Comparison of ENCODE assay signal across 8 cellular contexts in genomic region chr3:33636125-33636855, GRCh38.
A peak's percentile ranks its signal among the peaks of the same experiment; 100 is the strongest.
DNase-seq lines count a peak whose midpoint lies in the region; ATAC-seq and TF ChIP-seq lines count a peak whose summit lies in the region.

No MANE protein-coding gene starts in this region.

- POLR2A ChIA-PET in CD8-positive, alpha-beta T cell (lab: Charles Lee): no interaction called here
- POLR2A ChIA-PET in HEK293 (lab: Yijun Ruan, JAX): no interaction called here

- H3K4me1 Mint-ChIP-seq in CD8-positive, alpha-beta T cell (ENCODE audit: low read depth): peaks cover 2% of the 10 kb centered on the region

- no peak overlapping the region for H3K27ac ChIP-seq in CD8-positive, alpha-beta T cell (ENCODE audit: low read depth, low read length)
- no peak overlapping the region for H3K27ac ChIP-seq in HEK293 (ENCODE audit: extremely low read depth, low read depth, low read length)

- peak; percentile 63 for TF ChIP-seq CTCF in CD8-positive, alpha-beta T cell (IDR thresholded peaks at IDR 0.05)
- TF ChIP-seq CTCF in HEK293 (tag by site-specific recombination; IDR thresholded peaks at IDR 0.05): no peak
- TF ChIP-seq CTCF in mucosa of descending colon (IDR thresholded peaks at IDR 0.05): peak; percentile 39

- no peak overlapping the region for H3K9ac ChIP-seq in NT2/D1 (ENCODE audit: insufficient read length, low read depth)

- H3K9me3 ChIP-seq in CD8-positive, alpha-beta T cell (ENCODE audit: low read length): no peaks in the 10 kb centered on the region
- H3K9me3 ChIP-seq in HEK293 (ENCODE audit: control insufficient read depth, insufficient read depth, low read depth, low read length): no peaks in the 10 kb centered on the region
- H3K9me3 ChIP-seq in NT2/D1 (ENCODE audit: insufficient read depth, low read length): no peaks in the 10 kb centered on the region
- H3K9me3 ChIP-seq in mucosa of descending colon: no peaks in the 10 kb centered on the region

- no peak overlapping the region for H3K4me3 Mint-ChIP-seq in CD8-positive, alpha-beta T cell

- H3K36me3 Mint-ChIP-seq in CD8-positive, alpha-beta T cell: peaks cover 29% of the 10 kb centered on the region

- no peak overlapping the region for H3K27ac Mint-ChIP-seq in CD8-positive, alpha-beta T cell

- H3K27me3 ChIP-seq in CD8-positive, alpha-beta T cell (ENCODE audit: insufficient read depth, low read length): no peaks in the 10 kb centered on the region
- H3K27me3 ChIP-seq in NT2/D1 (ENCODE audit: insufficient read depth, insufficient read length): no peaks in the 10 kb centered on the region

- intact Hi-C loops in CD8-positive, alpha-beta T cell (cut with DNase I, micrococcal nuclease): loop anchor here (1.0 kb wide), 3 partner anchors 80 to 151 kb away; no protein-coding TSS in a partner anchor
- intact Hi-C loops in mucosa of descending colon (cut with DNase I, micrococcal nuclease): loop anchor here (5.0 to 10.0 kb wide), 3 partner anchors 81 to 151 kb away; partner anchors contain the start of gene CLASP2 (in 1 of the 2)

- no peak for DNase-seq in CD8-positive, alpha-beta T cell
- DNase-seq in NT2/D1 (ENCODE audit: low read depth, low spot score) (peak; percentile 47), dedifferentiated amniotic fluid mesenchymal stem cell (ENCODE audit: extremely low spot score) (peak; percentile 81), mucosa of descending colon (peak in 1 of 3 donors; percentile 22)
- no peak for DNase-seq in activated CD8-positive, alpha-beta memory T cell treated with anti-CD3 and anti-CD28 coated beads for 24 hours

- ATAC-seq in CD8-positive, alpha-beta T cell: peak; percentile 71
- peak; percentile 42 for ATAC-seq in mucosa of descending colon
- no peak for ATAC-seq in HG03460 (IDR thresholded peaks at IDR 0.05; ENCODE audit: unreplicated experiment)
- ATAC-seq in HG02610 (IDR thresholded peaks at IDR 0.05; ENCODE audit: unreplicated experiment): no peak

- H3K36me3 ChIP-seq in CD8-positive, alpha-beta T cell (ENCODE audit: insufficient read depth, low read length): no peaks in the 10 kb centered on the region
- H3K36me3 ChIP-seq in HEK293 (ENCODE audit: control insufficient read depth in 2 of 2, insufficient read depth in 1 of 2, low read length in 2 of 2) (peaks cover 3 to 4% of the 10 kb centered on the region in 2 experiments; a peak in 2 of 3 replicates), NT2/D1 (ENCODE audit: insufficient read depth, insufficient read length, low read length) (peaks cover 15% of the 10 kb centered on the region), mucosa of descending colon (ENCODE audit: low read depth) (no peaks in the 10 kb centered on the region)

- no peaks in the 10 kb centered on the region for H3K4me1 ChIP-seq in CD8-positive, alpha-beta T cell (ENCODE audit: insufficient read depth, low read length)
- no peaks in the 10 kb centered on the region for H3K4me1 ChIP-seq in HEK293 (ENCODE audit: control insufficient read depth, insufficient read depth, low read length)
- no peaks in the 10 kb centered on the region for H3K4me1 ChIP-seq in NT2/D1 (ENCODE audit: insufficient read depth, insufficient read length)
- no peaks in the 10 kb centered on the region for H3K4me1 ChIP-seq in mucosa of descending colon (ENCODE audit: low read depth)

- no peaks in the 10 kb centered on the region for H3K9me3 Mint-ChIP-seq in CD8-positive, alpha-beta T cell

- no peaks in the 10 kb centered on the region for H3K27me3 Mint-ChIP-seq in CD8-positive, alpha-beta T cell (ENCODE audit: low read depth)

- H3K4me3 ChIP-seq in CD8-positive, alpha-beta T cell (ENCODE audit: low read depth, low read length): no peak overlapping the region
- no peak overlapping the region for H3K4me3 ChIP-seq in HEK293 (ENCODE audit: low read depth, low read length)
- H3K4me3 ChIP-seq in NT2/D1 (ENCODE audit: insufficient read length, low read depth): no peak overlapping the region
- H3K4me3 ChIP-seq in mucosa of descending colon: no peak overlapping the region

- CTCF ChIA-PET in CD8-positive, alpha-beta T cell (lab: Charles Lee): interaction anchor here (0.9 to 2.8 kb wide), 10 partner anchors 8 to 177 kb away, joined by 3 to 37 read pairs (median 4); no protein-coding TSS in a partner anchor
- CTCF ChIA-PET in HEK293 (lab: Yijun Ruan, JAX): interaction anchor here (0.6 to 2.1 kb wide), 15 partner anchors 9 to 152 kb away, joined by 3 to 17 read pairs (median 4); no protein-coding TSS in a partner anchor

TF ChIP-seq in HEK293, 187 proteins besides CTCF, POLR2A, EP300 and RAD21:
- no peak for TF ChIP-seq TSHZ1 (tag by site-specific recombination; IDR thresholded peaks at IDR 0.05; ENCODE audit: borderline replicate concordance)
- peak; percentile 90 for TF ChIP-seq SCRT2 (tag by site-specific recombination; IDR thresholded peaks at IDR 0.05)
- peak; percentile 71; the same call in 1 of the 2 replicates for TF ChIP-seq ZNF362 (tag by site-specific recombination; IDR thresholded peaks at IDR 0.05)
- TF ChIP-seq ZNF654 (tag by site-specific recombination; IDR thresholded peaks at IDR 0.05; ENCODE audit: low read depth): peak; percentile 71
- TF ChIP-seq ZNF776 (tag by site-specific recombination; IDR thresholded peaks at IDR 0.05; ENCODE audit: borderline replicate concordance): no peak
- TF ChIP-seq ZFP69B (tag by site-specific recombination; IDR thresholded peaks at IDR 0.05): 0 out of 2 replicates have a peak, but pooled peaks have one; percentile 26
- TF ChIP-seq SCRT1 (tag by site-specific recombination; IDR thresholded peaks at IDR 0.05; ENCODE audit: borderline replicate concordance): peak; percentile 46; the same call in 1 of the 2 replicates
- peak; percentile 28; the same call in 1 of the 2 replicates for TF ChIP-seq ZNF366 (tag by site-specific recombination; conservative IDR thresholded peaks at IDR 0.05)
- TF ChIP-seq PRDM6 (tag by site-specific recombination; IDR thresholded peaks at IDR 0.05): 0 out of 2 replicates have a peak, but pooled peaks have one; percentile 57
- TF ChIP-seq ZSCAN18 (tag by site-specific recombination; IDR thresholded peaks at IDR 0.05): no peak
TF ChIP-seq in HEK293: peak in this region for 7.

Comparison
In these comparisons a context has a peak if more than half of its experiments do, and no peak if none do; other contexts are left out.
1. ATAC-seq: peak in CD8-positive, alpha-beta T cell (single experiment) and mucosa of descending colon (single experiment); none in HG03460 (single experiment) and HG02610 (single experiment).
2. DNase-seq: peak in NT2/D1 (single experiment) and dedifferentiated amniotic fluid mesenchymal stem cell (single experiment); none in CD8-positive, alpha-beta T cell (0 of 7) and activated CD8-positive, alpha-beta memory T cell treated with anti-CD3 and anti-CD28 coated beads for 24 hours (single experiment).